Comparison of ENCODE assay signal across 1 cellular context in genomic region chr10:130141460-130141859, GRCh38.
A peak's percentile ranks its signal among the peaks of the same experiment; 100 is the strongest.
TF ChIP-seq lines count a peak whose summit lies in the region.

No MANE protein-coding gene starts in this region.

TF ChIP-seq in GM12878, 131 proteins besides CTCF, POLR2A, EP300 and RAD21:
- TF ChIP-seq PKNOX1 (IDR thresholded peaks at IDR 0.05) (peak; percentile 43; the same call in 1 of the 2 replicates), SKIL (IDR thresholded peaks at IDR 0.05; ENCODE audit: low read depth, poor library complexity, severe bottlenecking) (peak; percentile 69), TCF7 (IDR thresholded peaks at IDR 0.05; ENCODE audit: borderline replicate concordance) (no peak)
